15 cellular contexts compared by ENCODE assay signal in genomic region chr2:142863485-142863921, GRCh38. TPM values are rescaled to one million over a fixed set of nuclear protein-coding genes. Genes with fewer than 3 reads are reported as not detected.
DNase-seq lines count a peak whose midpoint lies in the region; ATAC-seq and TF ChIP-seq lines count a peak whose summit lies in the region.
"Had no signal": no experiment of that assay in that cellular context is flagged by ENCODE, and none has a peak within 500 bp of the region (broad histone marks: within the 10 kb centered on the region; RNA-seq: fewer than 3 reads in every experiment).

No MANE protein-coding gene starts in this region.

- peak overlapping the region; percentile 7 for H3K4me2 ChIP-seq in osteoblast (ENCODE audit: insufficient read depth, low read length)
- H3K4me2 ChIP-seq: PC-9 had no signal

- H3K79me2 ChIP-seq in osteoblast (ENCODE audit: insufficient read depth, low read length) = no peaks in the 10 kb centered on the region

- H3K27ac ChIP-seq in osteoblast (ENCODE audit: low read depth, low read length) = no peak overlapping the region
- no peak overlapping the region for H3K27ac ChIP-seq in caudate nucleus (ENCODE audit: low read depth, low read length)
- H3K27ac ChIP-seq: PC-9 had no signal

- no peak overlapping the region for H3K4me3 ChIP-seq in osteoblast (ENCODE audit: insufficient read depth, low read length)
- H3K4me3 ChIP-seq: lung, PC-9 had no signal

- H3K4me1 ChIP-seq in osteoblast (ENCODE audit: insufficient read depth, low read length) = peaks cover 6% of the 10 kb centered on the region

- DNase-seq in H4 (ENCODE audit: low spot score) = peak; percentile 78
- DNase-seq in NCI-H748 treated with DMSO at 0.1 percent for 48 hours (lab: John Stamatoyannopoulos, UW) = peak; percentile 75
- peak; percentile 67 for DNase-seq in fibroblast of gingiva (ENCODE audit: low read depth)
- no peak for DNase-seq in osteoblast (ENCODE audit: insufficient read length, low spot score, missing footprints)
- DNase-seq in stimulated activated CD8-positive, alpha-beta memory T cell treated with anti-CD3 and anti-CD28 coated beads, Interleukin-4, amount 100 ng/mL, for 48 hours = no peak
- DNase-seq in caudate nucleus (lab: John Stamatoyannopoulos, UW) = no peak
- no peak for DNase-seq in GF-D8 (lab: John Stamatoyannopoulos, UW)
- DNase-seq: activated CD8-positive, alpha-beta memory T cell treated with anti-CD3 and anti-CD28 coated beads, Interleukin-2, amount 50 U/mL, for 4 hours; CD4-positive, CD25-positive, alpha-beta regulatory T cell; NCI-H1048; PC-9; right cardiac atrium; stimulated activated CD4-positive, alpha-beta T cell treated with anti-CD3 and anti-CD28 coated beads, Interleukin-2, amount 100 ng/mL, for 48 hours had no signal

- H4K20me1 ChIP-seq in osteoblast (ENCODE audit: insufficient read depth, low read length) = no peaks in the 10 kb centered on the region

- H2AFZ ChIP-seq in osteoblast (ENCODE audit: low read length) = peak overlapping the region; percentile 20
- H2AFZ ChIP-seq: PC-9 had no signal

- no peak for TF ChIP-seq CTCF in osteoblast (IDR thresholded peaks at IDR 0.05; ENCODE audit: extremely low read depth, low read depth, low read length)

- no peak for ATAC-seq in HG02870 (IDR thresholded peaks at IDR 0.05; ENCODE audit: unreplicated experiment)
- ATAC-seq: right cardiac atrium had no signal

- no peaks in the 10 kb centered on the region for H3K36me3 ChIP-seq in osteoblast (ENCODE audit: insufficient read depth, low read length)

- H3K9me3 ChIP-seq in osteoblast (ENCODE audit: low read depth, low read length) = no peaks in the 10 kb centered on the region

- H3K27me3 ChIP-seq in osteoblast (ENCODE audit: insufficient read depth, low read length) = no peaks in the 10 kb centered on the region

RNA-seq across cellular contexts. Expression of gene KYNU, which starts 14.0 kb away (rescaled TPM):
- 304 and 345 TPM in 2 replicates for total RNA-seq in H4 (2014; rRNA removed; shearing (Covaris generic))
- 5.9 and 10.9 TPM in 2 replicates for total RNA-seq in osteoblast
- total RNA-seq: CD4-positive, CD25-positive, alpha-beta regulatory T cell had no signal

Comparison
In these comparisons a context has a peak if more than half of its experiments do, and no peak if none do; other contexts are left out.
1. DNase-seq: peak in H4 (single experiment), NCI-H748 treated with DMSO at 0.1 percent for 48 hours (single experiment) and fibroblast of gingiva (single experiment); none in osteoblast (single experiment), stimulated activated CD8-positive, alpha-beta memory T cell treated with anti-CD3 and anti-CD28 coated beads, Interleukin-4, amount 100 ng/mL, for 48 hours (single experiment), caudate nucleus (0 of 61) and GF-D8 (single experiment).
2. RNA of gene KYNU, which starts 14.0 kb away (total RNA-seq): 304 to 345 TPM in H4; 5.9 to 10.9 TPM in osteoblast; every median in the first group is over 10 times any median in the second.